8 cellular contexts compared by ENCODE assay signal in genomic region chr19:4123615-4124568, GRCh38. TPM values are rescaled to one million over a fixed set of nuclear protein-coding genes. Genes with fewer than 3 reads are reported as not detected.
DNase-seq lines count a peak whose midpoint lies in the region; ATAC-seq, FAIRE-seq and TF ChIP-seq lines count a peak whose summit lies in the region.

MAP2K2 (minus strand) TSS chr19:4124122; CDS start chr19:4123875, 247 bp downstream.

- no peaks in the 10 kb centered on the region for H3K36me3 ChIP-seq in hepatocyte (replicated peaks; ENCODE audit: insufficient read depth, low read depth)

- no peaks in the 10 kb centered on the region for H3K27me3 ChIP-seq in hepatocyte

- TF ChIP-seq POLR2A in GM12892 (IDR thresholded peaks at IDR 0.05; ENCODE audit: low read depth, low read length) = peak; percentile 83; the same call in 1 of the 2 replicates

- H3K27ac ChIP-seq in hepatocyte = peak within 1 kb of the TSS; percentile 72

- FAIRE-seq in GM12892 (lab: Jason Lieb, UNC) = peak; percentile 96

- ATAC-seq in HG02884 (IDR thresholded peaks at IDR 0.05; ENCODE audit: unreplicated experiment) (peak; percentile 57), HG03469 (IDR thresholded peaks at IDR 0.05; ENCODE audit: unreplicated experiment) (no peak)

- no peak for TF ChIP-seq CTCF in hepatocyte (IDR thresholded peaks at IDR 0.05; ENCODE audit: poor library complexity)

- H3K4me2 ChIP-seq in hepatocyte = peak within 1 kb of the TSS; percentile 94

- peaks cover 4% of the 10 kb centered on the region for H3K4me1 ChIP-seq in hepatocyte (ENCODE audit: insufficient read depth)

- DNase-seq in GM12892 (ENCODE audit: insufficient read length) (peak; percentile 93), NCI-H2029 treated with DMSO at 0.1 percent for 48 hours (lab: John Stamatoyannopoulos, UW) (peak; percentile 84), T1000 (lab: John Stamatoyannopoulos, UW) (peak; percentile 90), astrocyte of the hippocampus (ENCODE audit: low read depth, low spot score) (peak; percentile 98), hepatocyte (ENCODE audit: low spot score) (peak; percentile 98), retina (peak; percentile 94)

- peaks cover 24% of the 10 kb centered on the region for H4K20me1 ChIP-seq in hepatocyte (ENCODE audit: insufficient read depth, poor library complexity, severe bottlenecking)

- no peaks in the 10 kb centered on the region for H3K9me2 ChIP-seq in hepatocyte (replicated peaks; ENCODE audit: insufficient read depth)

- H3K9me3 ChIP-seq in hepatocyte (ENCODE audit: low read depth) = no peaks in the 10 kb centered on the region

- peak within 1 kb of the TSS; percentile 81 for H2AFZ ChIP-seq in hepatocyte

- H3K4me3 ChIP-seq in hepatocyte = peak within 1 kb of the TSS; percentile 99

- 1% methylated on average over 41 of the region's 102 CpGs for WGBS in hepatocyte (ENCODE audit: low lambda C conversion rate, missing lambda C conversion rate)

- H3K79me2 ChIP-seq in hepatocyte = peaks cover 42% of the 10 kb centered on the region

RNA-seq across cellular contexts. Expression of gene MAP2K2, which starts in this region (rescaled TPM):
- 52.3 TPM for polyA plus RNA-seq in GM12892 (2012; ENCODE audit: missing spikeins)
- total RNA-seq in hepatocyte = 133 and 135 TPM in 2 replicates
- polyA plus RNA-seq in hepatocyte = 188 and 196 TPM in 2 replicates
